ENCODE assay signal across 8 cellular contexts in the genomic region with DNA sequence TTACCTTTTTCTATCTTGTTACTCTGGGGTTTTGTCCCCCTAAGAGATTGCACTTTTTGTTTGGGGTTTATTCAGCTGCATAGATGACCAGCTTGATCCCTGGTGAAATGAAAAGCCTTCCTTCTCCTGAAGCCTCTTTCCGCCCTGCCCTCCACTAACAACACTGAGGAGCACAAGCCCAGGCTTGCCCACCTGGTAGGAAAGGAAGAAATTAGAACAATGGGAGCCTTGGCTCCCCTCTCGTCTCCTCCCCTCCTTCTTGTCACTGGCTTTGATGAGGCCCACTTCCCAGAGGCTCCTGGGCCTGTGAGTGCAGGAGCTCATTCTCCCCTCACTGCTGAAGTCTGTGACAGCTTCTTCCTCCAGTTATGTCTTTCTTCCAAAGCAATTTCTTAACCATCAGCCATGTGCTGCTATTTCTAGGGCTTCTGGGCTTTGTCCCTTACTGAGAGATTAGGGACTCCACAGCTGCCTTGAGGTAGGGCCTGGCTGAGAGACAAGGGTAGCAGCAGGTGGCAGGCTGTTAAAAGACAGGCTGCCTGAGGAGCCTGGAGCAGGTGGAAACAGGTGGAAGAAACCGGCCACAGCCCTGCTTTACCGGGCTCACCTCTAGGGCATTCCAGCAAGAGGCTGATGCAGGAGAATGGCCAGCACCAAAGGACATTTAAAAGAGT. TPM values are rescaled to one million over a fixed set of nuclear protein-coding genes. Genes with fewer than 3 reads are reported as not detected.
DNase-seq lines count a peak whose midpoint lies in the region; TF ChIP-seq lines count a peak whose summit lies in the region.

No MANE protein-coding gene starts in this region.

- peaks cover 0 to 32% of the 10 kb centered on the region in 2 experiments; a peak in 2 of 3 replicates for H3K36me3 ChIP-seq in HEK293 (ENCODE audit: control insufficient read depth in 2 of 2, insufficient read depth in 1 of 2, low read length in 2 of 2)
- H3K36me3 ChIP-seq in prostate gland, result no peaks in the 10 kb centered on the region
- peaks cover 68% of the 10 kb centered on the region for H3K36me3 ChIP-seq in OCI-LY7 (ENCODE audit: insufficient read depth, low read length)

- no peak overlapping the region for H2AFZ ChIP-seq in OCI-LY7 (ENCODE audit: low read length)

- H3K4me1 ChIP-seq in HEK293 (ENCODE audit: control insufficient read depth, insufficient read depth, low read length), result peaks cover 40% of the 10 kb centered on the region
- H3K4me1 ChIP-seq in prostate gland (replicated peaks), result peaks cover 32% of the 10 kb centered on the region
- peaks cover 16% of the 10 kb centered on the region for H3K4me1 ChIP-seq in OCI-LY7 (ENCODE audit: insufficient read depth, low read length, poor library complexity, severe bottlenecking)

- H3K27ac ChIP-seq in HEK293 (ENCODE audit: extremely low read depth, low read depth, low read length), result peak overlapping the region; percentile 97
- peak overlapping the region; percentile 57 to 64 for H3K27ac ChIP-seq in prostate gland
- H3K27ac ChIP-seq in OCI-LY7 (ENCODE audit: low read depth, low read length, poor library complexity, severe bottlenecking), result no peak overlapping the region

- H3K79me2 ChIP-seq in OCI-LY7 (ENCODE audit: insufficient read depth, low read depth, low read length), result peaks cover 14% of the 10 kb centered on the region; the same call in 1 of the 2 replicates

- no peak overlapping the region for H3K4me3 ChIP-seq in HEK293 (ENCODE audit: low read depth, low read length)
- no peak overlapping the region for H3K4me3 ChIP-seq in prostate gland
- H3K4me3 ChIP-seq in OCI-LY7 (ENCODE audit: low read depth, low read length, poor library complexity, severe bottlenecking), result no peak overlapping the region

- CTCF ChIA-PET in HEK293 (lab: Yijun Ruan, JAX) (interaction anchor here (0.6 to 2.6 kb wide), 7 partner anchors 12 to 360 kb away, joined by 3 to 18 read pairs (median 5); no protein-coding TSS in a partner anchor), OCI-LY7 (lab: Charles Lee; ENCODE audit: unreplicated experiment) (interaction anchor here (0.6 to 0.8 kb wide), 3 partner anchors 63 to 134 kb away, joined by 3 read pairs; no protein-coding TSS in a partner anchor)

- BruUV-seq in OCI-LY7 (replicated peaks; lab: Mats Ljungman, UMichigan), result no TSS peak

- H3K9me3 ChIP-seq in HEK293 (ENCODE audit: control insufficient read depth, insufficient read depth, low read depth, low read length), result no peaks in the 10 kb centered on the region
- H3K9me3 ChIP-seq in prostate gland, result no peaks in the 10 kb centered on the region
- no peaks in the 10 kb centered on the region for H3K9me3 ChIP-seq in OCI-LY7 (ENCODE audit: low read length)

- no peak overlapping the region for H3K4me2 ChIP-seq in OCI-LY7 (ENCODE audit: low read length)

- TF ChIP-seq CTCF in HEK293 (tag by site-specific recombination; IDR thresholded peaks at IDR 0.05) (no peak), prostate gland (IDR thresholded peaks at IDR 0.05) (no peak), OCI-LY7 (conservative IDR thresholded peaks at IDR 0.05; ENCODE audit: low read length) (no peak)

- H3K9me2 ChIP-seq in OCI-LY7 (ENCODE audit: insufficient read depth, low read length), result no peaks in the 10 kb centered on the region

- WGBS in prostate gland, result 34% methylated on average over 4 of the region's 4 CpGs

- peaks cover 15% of the 10 kb centered on the region for H4K20me1 ChIP-seq in OCI-LY7 (ENCODE audit: insufficient read depth, low read length)

- intact Hi-C loops in prostate gland (cut with DNase I) (loop anchor here (5.0 kb wide), 1 partner anchor 101 kb away; a partner anchor contains a TSS), OCI-LY7 (cut with micrococcal nuclease; ENCODE audit: unreplicated experiment) (no loop called here)

- POLR2A ChIA-PET in HEK293 (lab: Yijun Ruan, JAX), result interaction anchor here (0.8 to 1.3 kb wide), 2 partner anchors 54 to 102 kb away, joined by 3 to 5 read pairs; a partner anchor contains a TSS
- POLR2A ChIA-PET in OCI-LY7 (lab: Charles Lee), result interaction anchor here (0.5 to 1.0 kb wide), 4 partner anchors 11 to 137 kb away, joined by 3 to 5 read pairs (median 4); no protein-coding TSS in a partner anchor

- peak; percentile 90 for DNase-seq in NCI-H345 treated with DMSO at 0.1 percent for 48 hours (lab: John Stamatoyannopoulos, UW; ENCODE audit: unreplicated experiment)
- DNase-seq in ecto neural progenitor cell (ENCODE audit: low spot score), result peak; percentile 63
- DNase-seq in prostate gland (ENCODE audit: low spot score), result peak; percentile 86
- DNase-seq in OCI-LY7 (ENCODE audit: low spot score), result no peak
- no peak for DNase-seq in HUDEP-2 (lab: John Stamatoyannopoulos, UW; ENCODE audit: unreplicated experiment in 76 of 76)
- no peak for DNase-seq in amniotic stem cell (lab: John Stamatoyannopoulos, UW)
- DNase-seq in epidermal melanocyte (ENCODE audit: insufficient read length, low spot score), result no peak

- no peak for TF ChIP-seq POLR2A in prostate gland (IDR thresholded peaks at IDR 0.05)

- H3K27me3 ChIP-seq in prostate gland (replicated peaks; ENCODE audit: insufficient read depth), result no peaks in the 10 kb centered on the region

TF ChIP-seq in HEK293, 187 proteins besides CTCF, POLR2A, EP300 and RAD21 (continues in another document):
- TF ChIP-seq, protein P1, sequence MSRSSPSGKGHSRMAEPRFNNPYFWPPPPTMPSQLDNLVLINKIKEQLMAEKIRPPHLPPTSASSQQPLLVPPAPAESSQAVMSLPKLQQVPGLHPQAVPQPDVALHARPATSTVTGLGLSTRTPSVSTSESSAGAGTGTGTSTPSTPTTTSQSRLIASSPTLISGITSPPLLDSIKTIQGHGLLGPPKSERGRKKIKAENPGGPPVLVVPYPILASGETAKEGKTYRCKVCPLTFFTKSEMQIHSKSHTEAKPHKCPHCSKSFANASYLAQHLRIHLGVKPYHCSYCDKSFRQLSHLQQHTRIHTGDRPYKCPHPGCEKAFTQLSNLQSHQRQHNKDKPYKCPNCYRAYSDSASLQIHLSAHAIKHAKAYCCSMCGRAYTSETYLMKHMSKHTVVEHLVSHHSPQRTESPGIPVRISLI (tag by site-specific recombination; IDR thresholded peaks at IDR 0.05), result peak; percentile 42; the same call in 1 of the 2 replicates
- TF ChIP-seq SP7 (tag by site-specific recombination; IDR thresholded peaks at IDR 0.05) (peak; percentile 19; the same call in 1 of the 2 replicates), ZBTB48 (tag by site-specific recombination; IDR thresholded peaks at IDR 0.05) (peak; percentile 86), ZBTB8A (tag by site-specific recombination; IDR thresholded peaks at IDR 0.05) (peak; percentile 30; the same call in 1 of the 2 replicates), ZNF623 (tag by site-specific recombination; IDR thresholded peaks at IDR 0.05) (no peak), SCRT1 (tag by site-specific recombination; IDR thresholded peaks at IDR 0.05; ENCODE audit: borderline replicate concordance) (peak; percentile 97), ZNF561 (tag by site-specific recombination; IDR thresholded peaks at IDR 0.05; ENCODE audit: borderline replicate concordance) (0 out of 2 replicates have a peak, but pooled peaks have one; percentile 42), ZBTB17 (tag by site-specific recombination; IDR thresholded peaks at IDR 0.05) (peak; percentile 67), MZF1 (tag by site-specific recombination; IDR thresholded peaks at IDR 0.05; ENCODE audit: borderline replicate concordance) (peak; percentile 83; the same call in 1 of the 2 replicates), PRDM1 (tag by site-specific recombination; IDR thresholded peaks at IDR 0.05) (peak; percentile 78; the same call in 1 of the 2 replicates), ZIC2 (tag by site-specific recombination; IDR thresholded peaks at IDR 0.05) (peak; percentile 60), ZNF585B (tag by site-specific recombination; IDR thresholded peaks at IDR 0.05) (no peak), ZNF366 (tag by site-specific recombination; conservative IDR thresholded peaks at IDR 0.05) (peak; percentile 44; the same call in 1 of the 2 replicates), OSR2 (tag by site-specific recombination; IDR thresholded peaks at IDR 0.05) (peak; percentile 68), ZEB2 (tag by site-specific recombination; IDR thresholded peaks at IDR 0.05) (0 out of 2 replicates have a peak, but pooled peaks have one; percentile 22), WT1 (tag by site-specific recombination; IDR thresholded peaks at IDR 0.05) (peak; percentile 66), ZFP41 (tag by site-specific recombination; IDR thresholded peaks at IDR 0.05; ENCODE audit: borderline replicate concordance) (no peak), IKZF3 (tag by site-specific recombination; IDR thresholded peaks at IDR 0.05) (peak; percentile 76), ZNF174 (tag by site-specific recombination; IDR thresholded peaks at IDR 0.05) (no peak)
- TF ChIP-seq, protein P2, sequence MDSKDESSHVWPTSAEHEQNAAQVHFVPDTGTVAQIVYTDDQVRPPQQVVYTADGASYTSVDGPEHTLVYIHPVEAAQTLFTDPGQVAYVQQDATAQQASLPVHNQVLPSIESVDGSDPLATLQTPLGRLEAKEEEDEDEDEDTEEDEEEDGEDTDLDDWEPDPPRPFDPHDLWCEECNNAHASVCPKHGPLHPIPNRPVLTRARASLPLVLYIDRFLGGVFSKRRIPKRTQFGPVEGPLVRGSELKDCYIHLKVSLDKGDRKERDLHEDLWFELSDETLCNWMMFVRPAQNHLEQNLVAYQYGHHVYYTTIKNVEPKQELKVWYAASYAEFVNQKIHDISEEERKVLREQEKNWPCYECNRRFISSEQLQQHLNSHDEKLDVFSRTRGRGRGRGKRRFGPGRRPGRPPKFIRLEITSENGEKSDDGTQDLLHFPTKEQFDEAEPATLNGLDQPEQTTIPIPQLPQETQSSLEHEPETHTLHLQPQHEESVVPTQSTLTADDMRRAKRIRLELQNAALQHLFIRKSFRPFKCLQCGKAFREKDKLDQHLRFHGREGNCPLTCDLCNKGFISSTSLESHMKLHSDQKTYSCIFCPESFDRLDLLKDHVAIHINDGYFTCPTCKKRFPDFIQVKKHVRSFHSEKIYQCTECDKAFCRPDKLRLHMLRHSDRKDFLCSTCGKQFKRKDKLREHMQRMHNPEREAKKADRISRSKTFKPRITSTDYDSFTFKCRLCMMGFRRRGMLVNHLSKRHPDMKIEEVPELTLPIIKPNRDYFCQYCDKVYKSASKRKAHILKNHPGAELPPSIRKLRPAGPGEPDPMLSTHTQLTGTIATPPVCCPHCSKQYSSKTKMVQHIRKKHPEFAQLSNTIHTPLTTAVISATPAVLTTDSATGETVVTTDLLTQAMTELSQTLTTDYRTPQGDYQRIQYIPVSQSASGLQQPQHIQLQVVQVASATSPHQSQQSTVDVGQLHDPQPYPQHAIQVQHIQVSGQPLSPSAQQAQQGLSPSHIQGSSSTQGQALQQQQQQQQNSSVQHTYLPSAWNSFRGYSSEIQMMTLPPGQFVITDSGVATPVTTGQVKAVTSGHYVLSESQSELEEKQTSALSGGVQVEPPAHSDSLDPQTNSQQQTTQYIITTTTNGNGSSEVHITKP (tag by site-specific recombination; IDR thresholded peaks at IDR 0.05), result peak; percentile 16; the same call in 1 of the 2 replicates

RNA-seq across cellular contexts. Expression of a gene that starts 53.7 kb away (rescaled TPM):
- total RNA-seq in prostate gland, result 100 to 1,000 TPM; 206 to 338 TPM
- total RNA-seq in OCI-LY7 (2014; rRNA removed; shearing (Covaris generic)), result 341 and 456 TPM in 2 replicates
- total RNA-seq in OCI-LY7 (2022), result 474 and 484 TPM in 2 replicates

Comparison
In these comparisons a context has a peak if more than half of its experiments do, and no peak if none do; other contexts are left out.
1. DNase-seq: peak in NCI-H345 treated with DMSO at 0.1 percent for 48 hours (single experiment), ecto neural progenitor cell (single experiment) and prostate gland (single experiment); none in OCI-LY7 (single experiment), HUDEP-2 (0 of 76), amniotic stem cell (single experiment) and epidermal melanocyte (single experiment).